14 cellular contexts compared by ENCODE assay signal in the genomic region with DNA sequence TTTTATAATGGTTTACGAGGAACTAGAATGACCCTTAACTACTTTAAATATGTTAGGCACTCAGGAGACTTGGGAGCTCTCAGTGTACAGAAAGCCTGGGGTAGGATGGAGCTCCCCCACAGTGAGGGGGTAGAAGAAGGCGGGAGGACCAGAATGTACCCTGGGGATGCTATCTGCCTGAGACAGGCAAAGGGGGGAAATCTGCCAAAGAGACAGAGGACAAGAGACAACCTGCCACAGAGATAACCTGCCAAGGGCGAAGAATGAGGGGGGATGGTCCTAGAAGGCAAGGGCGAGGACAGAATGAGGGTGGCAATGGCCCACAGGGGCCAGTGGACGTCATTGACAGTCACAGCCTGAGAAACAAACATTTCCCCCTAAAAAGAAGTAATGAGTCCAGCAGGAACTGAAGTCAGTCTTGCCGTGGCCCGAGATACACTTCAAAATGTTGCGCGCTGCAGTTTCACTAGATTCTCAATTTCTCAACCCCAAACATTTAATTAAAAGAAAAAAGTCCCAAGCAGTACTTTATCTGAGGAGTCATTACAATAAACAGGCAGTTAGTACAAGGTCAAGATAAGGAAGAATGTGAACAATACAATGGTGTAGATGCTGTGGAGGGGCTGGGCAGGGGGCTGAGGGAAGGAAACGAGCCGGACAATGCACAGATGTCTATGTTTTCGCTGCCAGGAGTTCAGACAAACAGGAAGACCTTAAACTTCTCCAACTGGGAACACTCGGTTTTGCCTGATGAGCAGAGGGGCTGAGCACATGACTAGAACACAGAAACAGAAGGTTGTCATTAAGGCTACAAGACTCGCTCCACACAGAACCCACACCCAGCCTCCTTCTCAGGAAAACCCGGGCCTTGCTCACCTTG.
A peak's percentile ranks its signal among the peaks of the same experiment; 100 is the strongest.
DNase-seq lines count a peak whose midpoint lies in the region; ATAC-seq and TF ChIP-seq lines count a peak whose summit lies in the region.
"Had no signal": no experiment of that assay in that cellular context is flagged by ENCODE, and none has a peak within 500 bp of the region (broad histone marks: within the 10 kb centered on the region; RNA-seq: fewer than 3 reads in every experiment).

No MANE protein-coding gene starts in this region.

- peak overlapping the region; percentile 97 for H3K27ac Mint-ChIP-seq in osteocyte (ENCODE audit: unreplicated experiment)
- H3K27ac Mint-ChIP-seq in activated naive CD4-positive, alpha-beta T cell treated with anti-CD3 and anti-CD28 coated beads, Interleukin-2, amount 10 ng/mL, durations not matched to agents 7 days and 5 days: no peak overlapping the region
- H3K27ac Mint-ChIP-seq: naive thymus-derived CD8-positive, alpha-beta T cell had no signal

- intact Hi-C loops in right cardiac atrium (cut with DNase I): loop anchor here in 2 of 4 donors (10.0 kb wide), 1 partner anchor 49 kb away; no protein-coding TSS in a partner anchor

- peaks cover 18% of the 10 kb centered on the region for H3K4me1 ChIP-seq in right cardiac atrium (ENCODE audit: control insufficient read depth, insufficient read depth, low read length)

- H3K4me3 Mint-ChIP-seq in osteocyte (ENCODE audit: unreplicated experiment): no peak overlapping the region
- H3K4me3 Mint-ChIP-seq in activated naive CD4-positive, alpha-beta T cell treated with anti-CD3 and anti-CD28 coated beads, Interleukin-2, amount 10 ng/mL, durations not matched to agents 7 days and 5 days: no peak overlapping the region
- H3K4me3 Mint-ChIP-seq: naive thymus-derived CD8-positive, alpha-beta T cell had no signal

- TF ChIP-seq CTCF in astrocyte of the spinal cord (IDR thresholded peaks at IDR 0.05; ENCODE audit: low read depth, low read length): no peak
- TF ChIP-seq CTCF in osteocyte (IDR thresholded peaks at IDR 0.05): no peak

- ATAC-seq in right cardiac atrium (peak in 1 of 2 donors; percentile 5), HG03045 (IDR thresholded peaks at IDR 0.05; ENCODE audit: unreplicated experiment) (no peak)
- ATAC-seq: HCT116; naive thymus-derived CD8-positive, alpha-beta T cell had no signal

- peaks cover 15% of the 10 kb centered on the region for H3K36me3 Mint-ChIP-seq in osteocyte (ENCODE audit: unreplicated experiment)
- no peaks in the 10 kb centered on the region for H3K36me3 Mint-ChIP-seq in activated naive CD4-positive, alpha-beta T cell treated with anti-CD3 and anti-CD28 coated beads, Interleukin-2, amount 10 ng/mL, durations not matched to agents 7 days and 5 days

- peak overlapping the region; percentile 91 for H3K27ac ChIP-seq in right cardiac atrium (ENCODE audit: low read length)

- H3K27me3 ChIP-seq in right cardiac atrium (ENCODE audit: control insufficient read depth, insufficient read depth): no peaks in the 10 kb centered on the region

- DNase-seq in DMS 273 (lab: John Stamatoyannopoulos, UW; ENCODE audit: unreplicated experiment): peak; percentile 81
- peak; percentile 38 for DNase-seq in astrocyte of the spinal cord (ENCODE audit: low read depth, low spot score)
- DNase-seq in right cardiac atrium: no peak
- no peak for DNase-seq in osteocyte (ENCODE audit: extremely low spot score, unreplicated experiment)
- no peak for DNase-seq in NCI-H2029 (lab: John Stamatoyannopoulos, UW)
- DNase-seq in middle frontal gyrus (ENCODE audit: extremely low spot score, low spot score): no peak
- no peak for DNase-seq in activated naive CD4-positive, alpha-beta T cell treated with anti-CD3 and anti-CD28 coated beads, Interleukin-2, amount 10 ng/mL, durations not matched to agents 7 days and 5 days
- DNase-seq: activated naive CD4-positive, alpha-beta T cell treated with anti-CD3 and anti-CD28 coated beads, Interleukin-2, amount 50 U/mL, for 16 hours; Calu3; cerebellar nuclear complex; naive thymus-derived CD8-positive, alpha-beta T cell; NCI-H2107 had no signal

- H3K4me3 ChIP-seq in astrocyte of the spinal cord (ENCODE audit: low read depth, low read length): no peak overlapping the region
- no peak overlapping the region for H3K4me3 ChIP-seq in right cardiac atrium (ENCODE audit: low read length)

- in situ Hi-C loops in astrocyte of the spinal cord (cut with HindIII; ENCODE audit: low sequenced_read_pairs): no loop called here

- H3K9me3 ChIP-seq in right cardiac atrium (ENCODE audit: control insufficient read depth, low read length): no peaks in the 10 kb centered on the region

- 50% methylated on average over 15 of the region's 15 CpGs for WGBS in right cardiac atrium

- H3K9me3 Mint-ChIP-seq in osteocyte (ENCODE audit: unreplicated experiment): no peaks in the 10 kb centered on the region
- H3K9me3 Mint-ChIP-seq in activated naive CD4-positive, alpha-beta T cell treated with anti-CD3 and anti-CD28 coated beads, Interleukin-2, amount 10 ng/mL, durations not matched to agents 7 days and 5 days: no peaks in the 10 kb centered on the region
- H3K9me3 Mint-ChIP-seq: naive thymus-derived CD8-positive, alpha-beta T cell had no signal

- H3K27me3 Mint-ChIP-seq in osteocyte (ENCODE audit: unreplicated experiment): no peaks in the 10 kb centered on the region
- H3K27me3 Mint-ChIP-seq in activated naive CD4-positive, alpha-beta T cell treated with anti-CD3 and anti-CD28 coated beads, Interleukin-2, amount 10 ng/mL, durations not matched to agents 7 days and 5 days: peaks cover 34% of the 10 kb centered on the region

- peaks cover 82% of the 10 kb centered on the region for H3K4me1 Mint-ChIP-seq in osteocyte (ENCODE audit: unreplicated experiment)
- no peaks in the 10 kb centered on the region for H3K4me1 Mint-ChIP-seq in activated naive CD4-positive, alpha-beta T cell treated with anti-CD3 and anti-CD28 coated beads, Interleukin-2, amount 10 ng/mL, durations not matched to agents 7 days and 5 days

- CTCF ChIA-PET in activated naive CD4-positive, alpha-beta T cell treated with anti-CD3 and anti-CD28 coated beads, Interleukin-2, amount 10 ng/mL, durations not matched to agents 7 days and 5 days (lab: Charles Lee): no interaction called here

Comparison
In these comparisons a context has a peak if more than half of its experiments do, and no peak if none do; other contexts are left out.
1. DNase-seq: peak in DMS 273 (single experiment) and astrocyte of the spinal cord (single experiment); none in right cardiac atrium (0 of 3), osteocyte (single experiment), NCI-H2029 (single experiment), middle frontal gyrus (single experiment) and activated naive CD4-positive, alpha-beta T cell treated with anti-CD3 and anti-CD28 coated beads, Interleukin-2, amount 10 ng/mL, durations not matched to agents 7 days and 5 days (single experiment).